In the genomic region with DNA sequence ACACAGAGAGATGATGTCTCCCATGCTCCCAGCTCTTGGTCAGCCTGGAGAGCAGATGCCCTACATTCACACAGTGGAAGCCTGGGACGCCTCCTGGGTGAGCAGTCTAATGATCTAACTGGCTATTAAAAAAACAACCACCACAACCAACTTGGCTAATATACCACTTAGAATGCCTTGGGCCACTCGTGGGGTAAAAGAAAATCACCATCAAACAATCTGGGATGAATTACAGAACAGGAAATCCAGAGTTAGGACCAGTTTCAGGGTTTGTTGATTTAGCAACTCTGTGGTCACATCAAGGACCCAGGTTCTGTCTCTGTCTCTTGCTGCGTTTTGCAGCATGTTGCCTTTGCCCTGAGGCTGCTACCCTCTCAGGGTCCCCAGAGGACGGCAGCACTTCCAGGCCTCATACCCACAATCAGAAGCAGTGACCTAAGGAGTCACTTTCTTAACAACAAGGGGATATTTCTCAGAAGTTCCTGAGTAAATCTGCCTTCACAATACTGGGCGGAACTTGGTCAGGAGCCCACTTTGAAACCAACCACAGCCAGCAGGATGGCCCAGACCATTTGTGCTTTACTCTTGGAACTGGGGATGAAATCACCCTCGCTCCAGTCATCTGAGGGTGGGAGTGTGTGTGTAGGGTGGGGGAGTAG, we compare ENCODE assay signal across 1 cellular context.
TF ChIP-seq lines count a peak whose summit lies in the region.

No MANE protein-coding gene starts in this region.

TF ChIP-seq in GM23338, 12 proteins besides CTCF, POLR2A, EP300 and RAD21 (continued from another document):
- no peak for TF ChIP-seq ZNF462 (CRISPR knock-in tag; IDR thresholded peaks at IDR 0.05)
